Comparison of ENCODE assay signal across 1 cellular context in the genomic region with DNA sequence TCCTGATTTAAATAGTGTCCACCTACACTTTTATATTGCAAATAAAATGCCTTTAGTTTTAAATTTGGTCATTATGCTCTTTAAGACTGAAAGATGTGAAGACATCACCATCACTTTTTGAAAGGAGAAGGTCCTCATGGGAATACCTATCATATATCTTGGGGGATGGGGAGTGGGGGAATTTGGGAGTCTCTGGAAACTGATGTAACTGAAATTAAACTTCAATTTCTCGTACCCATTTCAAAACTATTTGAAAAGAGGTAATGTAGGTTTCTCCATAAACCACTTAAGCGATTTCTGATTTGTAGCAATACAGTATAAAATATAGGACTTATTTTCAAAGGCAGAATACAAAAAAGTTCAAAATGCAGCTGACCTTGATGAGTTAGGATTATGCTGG.
TF ChIP-seq lines count a peak whose summit lies in the region.

No MANE protein-coding gene starts in this region.

TF ChIP-seq in GM23338, 12 proteins besides CTCF, POLR2A, EP300 and RAD21 (continued from another document):
- TF ChIP-seq, protein P1, sequence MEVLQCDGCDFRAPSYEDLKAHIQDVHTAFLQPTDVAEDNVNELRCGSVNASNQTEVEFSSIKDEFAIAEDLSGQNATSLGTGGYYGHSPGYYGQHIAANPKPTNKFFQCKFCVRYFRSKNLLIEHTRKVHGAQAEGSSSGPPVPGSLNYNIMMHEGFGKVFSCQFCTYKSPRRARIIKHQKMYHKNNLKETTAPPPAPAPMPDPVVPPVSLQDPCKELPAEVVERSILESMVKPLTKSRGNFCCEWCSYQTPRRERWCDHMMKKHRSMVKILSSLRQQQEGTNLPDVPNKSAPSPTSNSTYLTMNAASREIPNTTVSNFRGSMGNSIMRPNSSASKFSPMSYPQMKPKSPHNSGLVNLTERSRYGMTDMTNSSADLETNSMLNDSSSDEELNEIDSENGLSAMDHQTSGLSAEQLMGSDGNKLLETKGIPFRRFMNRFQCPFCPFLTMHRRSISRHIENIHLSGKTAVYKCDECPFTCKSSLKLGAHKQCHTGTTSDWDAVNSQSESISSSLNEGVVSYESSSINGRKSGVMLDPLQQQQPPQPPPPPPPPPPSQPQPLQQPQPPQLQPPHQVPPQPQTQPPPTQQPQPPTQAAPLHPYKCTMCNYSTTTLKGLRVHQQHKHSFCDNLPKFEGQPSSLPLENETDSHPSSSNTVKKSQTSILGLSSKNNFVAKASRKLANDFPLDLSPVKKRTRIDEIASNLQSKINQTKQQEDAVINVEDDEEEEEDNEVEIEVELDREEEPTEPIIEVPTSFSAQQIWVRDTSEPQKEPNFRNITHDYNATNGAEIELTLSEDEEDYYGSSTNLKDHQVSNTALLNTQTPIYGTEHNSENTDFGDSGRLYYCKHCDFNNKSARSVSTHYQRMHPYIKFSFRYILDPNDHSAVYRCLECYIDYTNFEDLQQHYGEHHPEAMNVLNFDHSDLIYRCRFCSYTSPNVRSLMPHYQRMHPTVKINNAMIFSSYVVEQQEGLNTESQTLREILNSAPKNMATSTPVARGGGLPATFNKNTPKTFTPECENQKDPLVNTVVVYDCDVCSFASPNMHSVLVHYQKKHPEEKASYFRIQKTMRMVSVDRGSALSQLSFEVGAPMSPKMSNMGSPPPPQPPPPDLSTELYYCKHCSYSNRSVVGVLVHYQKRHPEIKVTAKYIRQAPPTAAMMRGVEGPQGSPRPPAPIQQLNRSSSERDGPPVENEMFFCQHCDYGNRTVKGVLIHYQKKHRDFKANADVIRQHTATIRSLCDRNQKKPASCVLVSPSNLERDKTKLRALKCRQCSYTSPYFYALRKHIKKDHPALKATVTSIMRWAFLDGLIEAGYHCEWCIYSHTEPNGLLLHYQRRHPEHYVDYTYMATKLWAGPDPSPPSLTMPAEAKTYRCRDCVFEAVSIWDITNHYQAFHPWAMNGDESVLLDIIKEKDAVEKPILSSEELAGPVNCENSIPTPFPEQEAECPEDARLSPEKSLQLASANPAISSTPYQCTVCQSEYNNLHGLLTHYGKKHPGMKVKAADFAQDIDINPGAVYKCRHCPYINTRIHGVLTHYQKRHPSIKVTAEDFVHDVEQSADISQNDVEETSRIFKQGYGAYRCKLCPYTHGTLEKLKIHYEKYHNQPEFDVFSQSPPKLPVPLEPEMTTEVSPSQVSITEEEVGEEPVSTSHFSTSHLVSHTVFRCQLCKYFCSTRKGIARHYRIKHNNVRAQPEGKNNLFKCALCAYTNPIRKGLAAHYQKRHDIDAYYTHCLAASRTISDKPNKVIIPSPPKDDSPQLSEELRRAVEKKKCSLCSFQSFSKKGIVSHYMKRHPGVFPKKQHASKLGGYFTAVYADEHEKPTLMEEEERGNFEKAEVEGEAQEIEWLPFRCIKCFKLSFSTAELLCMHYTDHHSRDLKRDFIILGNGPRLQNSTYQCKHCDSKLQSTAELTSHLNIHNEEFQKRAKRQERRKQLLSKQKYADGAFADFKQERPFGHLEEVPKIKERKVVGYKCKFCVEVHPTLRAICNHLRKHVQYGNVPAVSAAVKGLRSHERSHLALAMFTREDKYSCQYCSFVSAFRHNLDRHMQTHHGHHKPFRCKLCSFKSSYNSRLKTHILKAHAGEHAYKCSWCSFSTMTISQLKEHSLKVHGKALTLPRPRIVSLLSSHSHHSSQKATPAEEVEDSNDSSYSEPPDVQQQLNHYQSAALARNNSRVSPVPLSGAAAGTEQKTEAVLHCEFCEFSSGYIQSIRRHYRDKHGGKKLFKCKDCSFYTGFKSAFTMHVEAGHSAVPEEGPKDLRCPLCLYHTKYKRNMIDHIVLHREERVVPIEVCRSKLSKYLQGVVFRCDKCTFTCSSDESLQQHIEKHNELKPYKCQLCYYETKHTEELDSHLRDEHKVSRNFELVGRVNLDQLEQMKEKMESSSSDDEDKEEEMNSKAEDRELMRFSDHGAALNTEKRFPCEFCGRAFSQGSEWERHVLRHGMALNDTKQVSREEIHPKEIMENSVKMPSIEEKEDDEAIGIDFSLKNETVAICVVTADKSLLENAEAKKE (CRISPR knock-in tag; IDR thresholded peaks at IDR 0.05), result no peak
- TF ChIP-seq STAT1 (IDR thresholded peaks at IDR 0.05; ENCODE audit: unreplicated experiment), result no peak
TF ChIP-seq in GM23338: peak in this region for 0.
